In the genomic region with DNA sequence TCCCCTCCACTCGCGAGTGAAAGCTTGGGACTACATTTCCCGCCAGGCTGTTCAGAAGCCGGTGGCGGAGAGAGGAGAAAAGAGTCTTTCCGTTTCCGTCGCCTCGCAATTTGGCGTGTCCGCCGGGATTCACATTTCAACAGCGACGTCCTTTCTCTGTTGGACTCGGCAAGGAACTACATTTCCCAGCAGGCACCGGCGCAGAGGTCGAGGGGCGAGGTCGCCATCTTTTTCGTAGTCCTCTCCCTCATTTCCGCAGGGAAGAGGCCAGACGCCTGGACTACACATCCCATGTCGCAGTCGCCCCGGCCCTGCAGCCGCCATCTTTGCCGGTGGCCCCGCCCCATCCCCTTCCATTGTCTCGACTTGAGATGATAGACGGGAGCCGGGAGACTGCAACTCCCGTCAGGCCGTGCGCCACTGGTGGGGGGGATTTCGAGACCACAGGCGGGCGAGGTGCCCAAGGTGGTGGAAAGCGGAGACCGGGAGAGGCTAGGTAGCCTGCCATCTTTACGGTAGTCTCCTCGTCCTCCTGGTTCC, we compare ENCODE assay signal across 1 cellular context.
TF ChIP-seq lines count a peak whose summit lies in the region.

No MANE protein-coding gene starts in this region.

TF ChIP-seq in GM12878, 131 proteins besides CTCF, POLR2A, EP300 and RAD21 (continued from another document):
- TF ChIP-seq SIX5 (IDR thresholded peaks at IDR 0.05; ENCODE audit: low read depth, low read length, severe bottlenecking) (peak; percentile 96), MEF2B (IDR thresholded peaks at IDR 0.05; ENCODE audit: partially characterized antibody, poor library complexity, severe bottlenecking) (no peak), GABPA (IDR thresholded peaks at IDR 0.05; ENCODE audit: low read depth) (no peak), LARP7 (IDR thresholded peaks at IDR 0.05) (0 out of 2 replicates have a peak, but pooled peaks have one; percentile 4), SMARCA5 (IDR thresholded peaks at IDR 0.05) (peak; percentile 86), ZBED1 (IDR thresholded peaks at IDR 0.05; ENCODE audit: borderline replicate concordance) (no peak), JUNB (IDR thresholded peaks at IDR 0.05) (no peak), MYC (IDR thresholded peaks at IDR 0.05; ENCODE audit: insufficient read depth, insufficient read length, insufficient replicate concordance, low read length, severe bottlenecking) (no peak), EZH2 (IDR thresholded peaks at IDR 0.05; ENCODE audit: borderline replicate concordance, control insufficient read depth, low read depth, low read length) (no peak), IKZF1 (conservative IDR thresholded peaks at IDR 0.05) (peak; percentile 100), ZBTB33 (IDR thresholded peaks at IDR 0.05) (no peak), TBL1XR1 (IDR thresholded peaks at IDR 0.05; ENCODE audit: low read depth, low read length) (peak; percentile 95), STAT1 (conservative IDR thresholded peaks at IDR 0.05) (no peak; the same call in 1 of the 2 replicates), CBX3 (IDR thresholded peaks at IDR 0.05; ENCODE audit: borderline replicate concordance, low read depth) (no peak), ASH2L (IDR thresholded peaks at IDR 0.05; ENCODE audit: borderline replicate concordance, low read depth) (no peak), RB1 (IDR thresholded peaks at IDR 0.05; ENCODE audit: borderline replicate concordance) (no peak), E2F8 (IDR thresholded peaks at IDR 0.05; ENCODE audit: low read depth, partially characterized antibody) (peak; percentile 88), SREBF2 (IDR thresholded peaks at IDR 0.05; ENCODE audit: low read length) (peak; percentile 57; the same call in 1 of the 2 replicates), MTA2 (IDR thresholded peaks at IDR 0.05; ENCODE audit: low read depth) (peak; percentile 99), FOS (IDR thresholded peaks at IDR 0.05; ENCODE audit: borderline replicate concordance, extremely low read depth, insufficient read length) (no peak), NR2F1 (conservative IDR thresholded peaks at IDR 0.05) (peak; percentile 81), BRCA1 (IDR thresholded peaks at IDR 0.05; ENCODE audit: low read depth, low read length) (0 out of 2 replicates have a peak, but pooled peaks have one; percentile 50), KDM1A (IDR thresholded peaks at IDR 0.05; ENCODE audit: borderline replicate concordance) (no peak), HCFC1 (IDR thresholded peaks at IDR 0.05; ENCODE audit: low read length) (peak; percentile 97), NRF1 (conservative IDR thresholded peaks at IDR 0.05; ENCODE audit: low read depth, low read length) (no peak; the same call in 1 of the 2 replicates), NKRF (conservative IDR thresholded peaks at IDR 0.05) (no peak), CHD4 (IDR thresholded peaks at IDR 0.05) (no peak), ZBTB40 (IDR thresholded peaks at IDR 0.05; ENCODE audit: borderline replicate concordance) (peak; percentile 98), HDAC6 (IDR thresholded peaks at IDR 0.05; ENCODE audit: unreplicated experiment) (no peak), CHD2 (IDR thresholded peaks at IDR 0.05; ENCODE audit: borderline replicate concordance, low read depth, low read length) (peak; percentile 96), TCF12 (IDR thresholded peaks at IDR 0.05; ENCODE audit: low read depth, low read length) (no peak)
- TF ChIP-seq, protein P1, sequence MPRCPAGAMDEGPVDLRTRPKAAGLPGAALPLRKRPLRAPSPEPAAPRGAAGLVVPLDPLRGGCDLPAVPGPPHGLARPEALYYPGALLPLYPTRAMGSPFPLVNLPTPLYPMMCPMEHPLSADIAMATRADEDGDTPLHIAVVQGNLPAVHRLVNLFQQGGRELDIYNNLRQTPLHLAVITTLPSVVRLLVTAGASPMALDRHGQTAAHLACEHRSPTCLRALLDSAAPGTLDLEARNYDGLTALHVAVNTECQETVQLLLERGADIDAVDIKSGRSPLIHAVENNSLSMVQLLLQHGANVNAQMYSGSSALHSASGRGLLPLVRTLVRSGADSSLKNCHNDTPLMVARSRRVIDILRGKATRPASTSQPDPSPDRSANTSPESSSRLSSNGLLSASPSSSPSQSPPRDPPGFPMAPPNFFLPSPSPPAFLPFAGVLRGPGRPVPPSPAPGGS (IDR thresholded peaks at IDR 0.05; ENCODE audit: borderline replicate concordance, insufficient read depth, low read depth, low read length, poor library complexity, severe bottlenecking) = no peak
- TF ChIP-seq, protein P2, sequence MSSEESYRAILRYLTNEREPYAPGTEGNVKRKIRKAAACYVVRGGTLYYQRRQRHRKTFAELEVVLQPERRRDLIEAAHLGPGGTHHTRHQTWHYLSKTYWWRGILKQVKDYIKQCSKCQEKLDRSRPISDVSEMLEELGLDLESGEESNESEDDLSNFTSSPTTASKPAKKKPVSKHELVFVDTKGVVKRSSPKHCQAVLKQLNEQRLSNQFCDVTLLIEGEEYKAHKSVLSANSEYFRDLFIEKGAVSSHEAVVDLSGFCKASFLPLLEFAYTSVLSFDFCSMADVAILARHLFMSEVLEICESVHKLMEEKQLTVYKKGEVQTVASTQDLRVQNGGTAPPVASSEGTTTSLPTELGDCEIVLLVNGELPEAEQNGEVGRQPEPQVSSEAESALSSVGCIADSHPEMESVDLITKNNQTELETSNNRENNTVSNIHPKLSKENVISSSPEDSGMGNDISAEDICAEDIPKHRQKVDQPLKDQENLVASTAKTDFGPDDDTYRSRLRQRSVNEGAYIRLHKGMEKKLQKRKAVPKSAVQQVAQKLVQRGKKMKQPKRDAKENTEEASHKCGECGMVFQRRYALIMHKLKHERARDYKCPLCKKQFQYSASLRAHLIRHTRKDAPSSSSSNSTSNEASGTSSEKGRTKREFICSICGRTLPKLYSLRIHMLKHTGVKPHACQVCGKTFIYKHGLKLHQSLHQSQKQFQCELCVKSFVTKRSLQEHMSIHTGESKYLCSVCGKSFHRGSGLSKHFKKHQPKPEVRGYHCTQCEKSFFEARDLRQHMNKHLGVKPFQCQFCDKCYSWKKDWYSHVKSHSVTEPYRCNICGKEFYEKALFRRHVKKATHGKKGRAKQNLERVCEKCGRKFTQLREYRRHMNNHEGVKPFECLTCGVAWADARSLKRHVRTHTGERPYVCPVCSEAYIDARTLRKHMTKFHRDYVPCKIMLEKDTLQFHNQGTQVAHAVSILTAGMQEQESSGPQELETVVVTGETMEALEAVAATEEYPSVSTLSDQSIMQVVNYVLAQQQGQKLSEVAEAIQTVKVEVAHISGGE (CRISPR knock-in tag; IDR thresholded peaks at IDR 0.05) = no peak
- TF ChIP-seq, protein P3, sequence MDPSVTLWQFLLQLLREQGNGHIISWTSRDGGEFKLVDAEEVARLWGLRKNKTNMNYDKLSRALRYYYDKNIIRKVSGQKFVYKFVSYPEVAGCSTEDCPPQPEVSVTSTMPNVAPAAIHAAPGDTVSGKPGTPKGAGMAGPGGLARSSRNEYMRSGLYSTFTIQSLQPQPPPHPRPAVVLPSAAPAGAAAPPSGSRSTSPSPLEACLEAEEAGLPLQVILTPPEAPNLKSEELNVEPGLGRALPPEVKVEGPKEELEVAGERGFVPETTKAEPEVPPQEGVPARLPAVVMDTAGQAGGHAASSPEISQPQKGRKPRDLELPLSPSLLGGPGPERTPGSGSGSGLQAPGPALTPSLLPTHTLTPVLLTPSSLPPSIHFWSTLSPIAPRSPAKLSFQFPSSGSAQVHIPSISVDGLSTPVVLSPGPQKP (IDR thresholded peaks at IDR 0.05; ENCODE audit: low read depth, low read length) = peak; percentile 90
TF ChIP-seq in GM12878: peak in this region for 36.
